ENCODE assay signal across 8 cellular contexts in the genomic region with DNA sequence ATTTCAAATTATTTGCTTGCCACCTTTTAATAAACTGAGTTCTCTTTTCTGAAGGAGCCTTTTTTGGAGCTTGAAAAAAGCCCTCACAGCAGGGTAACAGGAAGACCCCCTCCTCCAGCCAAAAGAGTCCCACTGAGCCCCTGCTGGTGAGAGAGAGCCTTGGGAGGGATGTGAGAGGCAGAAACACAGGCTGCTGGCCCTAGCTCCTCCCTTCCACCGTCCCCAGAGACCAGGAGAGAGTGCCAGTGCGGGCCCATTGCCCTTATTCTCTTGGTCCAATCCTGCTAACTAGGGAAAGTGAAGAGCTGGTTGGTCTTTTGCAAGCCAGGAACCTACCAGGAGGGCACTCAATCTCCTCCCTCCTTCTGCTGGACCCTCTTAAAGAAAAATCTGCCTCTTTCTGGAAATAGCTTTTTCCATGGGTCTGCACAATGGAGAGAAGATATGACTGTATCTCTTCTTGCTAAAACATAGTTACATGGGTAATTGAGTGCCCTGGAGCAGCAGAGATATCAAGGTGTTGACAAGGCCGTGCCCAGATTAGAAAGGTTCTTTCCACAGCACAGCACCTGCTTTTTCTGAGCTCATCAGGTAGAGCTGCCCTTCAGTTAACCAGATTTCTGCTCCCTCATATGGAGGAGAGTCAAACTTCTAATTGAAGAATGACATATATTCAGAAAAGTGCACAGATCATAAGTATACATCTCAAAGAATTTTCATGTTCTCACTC.
DNase-seq lines count a peak whose midpoint lies in the region; ATAC-seq and TF ChIP-seq lines count a peak whose summit lies in the region.

No MANE protein-coding gene starts in this region.

- peak overlapping the region; percentile 38 to 42 for H3K27ac ChIP-seq in breast epithelium
- H3K27ac ChIP-seq in mammary epithelial cell (ENCODE audit: insufficient read depth, low read depth, low read length) = no peak overlapping the region
- peak overlapping the region; percentile 37 for H3K27ac ChIP-seq in iPS-18a (ENCODE audit: low read length)
- H3K27ac ChIP-seq in upper lobe of right lung = no peak overlapping the region

- H3K9me3 ChIP-seq in breast epithelium (no peaks in the 10 kb centered on the region), mammary epithelial cell (replicated peaks; ENCODE audit: insufficient read depth, low read length) (no peaks in the 10 kb centered on the region), iPS-18a (ENCODE audit: control insufficient read depth, low read depth, low read length) (no peaks in the 10 kb centered on the region), upper lobe of right lung (no peaks in the 10 kb centered on the region)

- peak; percentile 97 for ATAC-seq in WTC11
- ATAC-seq in upper lobe of right lung = peak; percentile 10
- ATAC-seq in HG02678 (IDR thresholded peaks at IDR 0.05; ENCODE audit: unreplicated experiment) = no peak
- no peak for ATAC-seq in GM19023 (IDR thresholded peaks at IDR 0.05; ENCODE audit: unreplicated experiment)
- no peak for ATAC-seq in GM18870 (IDR thresholded peaks at IDR 0.05; ENCODE audit: unreplicated experiment)

- H3K36me3 ChIP-seq in breast epithelium (no peaks in the 10 kb centered on the region), mammary epithelial cell (ENCODE audit: insufficient read depth, low read length) (peaks cover 7% of the 10 kb centered on the region), iPS-18a (ENCODE audit: control insufficient read depth, low read depth, low read length) (no peaks in the 10 kb centered on the region), upper lobe of right lung (peaks cover 9% of the 10 kb centered on the region)

- in situ Hi-C loops in mammary epithelial cell (cut with MboI; ENCODE audit: low sequenced_read_pairs in 2 of 2) = no loop called here

- H3K4me3 ChIP-seq in breast epithelium = no peak overlapping the region
- no peak overlapping the region for H3K4me3 ChIP-seq in mammary epithelial cell (replicated peaks in 1 of 3; ENCODE audit: insufficient read depth in 1 of 3, low read depth in 2 of 3, low read length in 3 of 3)
- H3K4me3 ChIP-seq in iPS-18a (ENCODE audit: low read length) = peak overlapping the region; percentile 16
- no peak overlapping the region for H3K4me3 ChIP-seq in upper lobe of right lung

- peak overlapping the region; percentile 33 for H3K4me3 Mint-ChIP-seq in WTC11

- H2AFZ ChIP-seq in mammary epithelial cell (ENCODE audit: low read depth, low read length) = no peak overlapping the region

- peaks cover 0 to 18% of the 10 kb centered on the region in 2 donors for H3K4me1 ChIP-seq in breast epithelium
- peaks cover 6% of the 10 kb centered on the region for H3K4me1 ChIP-seq in mammary epithelial cell (ENCODE audit: insufficient read depth, low read length)
- H3K4me1 ChIP-seq in iPS-18a (ENCODE audit: control insufficient read depth, low read depth, low read length) = peaks cover 55% of the 10 kb centered on the region
- peaks cover 29% of the 10 kb centered on the region for H3K4me1 ChIP-seq in upper lobe of right lung

- no peaks in the 10 kb centered on the region for H3K27me3 Mint-ChIP-seq in WTC11 (ENCODE audit: low read depth)

- intact Hi-C loops in breast epithelium (cut with DNase I; ENCODE audit: low total_unique reads) (no loop called here), mammary epithelial cell (cut with micrococcal nuclease) (loop anchor here (5.0 kb wide), 1 partner anchor 45 kb away; no protein-coding TSS in a partner anchor), upper lobe of right lung (cut with DNase I) (no loop called here)

- H3K9ac ChIP-seq in mammary epithelial cell (ENCODE audit: insufficient read depth, low read length) = no peak overlapping the region
- peak overlapping the region; percentile 43 for H3K9ac ChIP-seq in iPS-18a (ENCODE audit: low read length)

- H3K27ac Mint-ChIP-seq in WTC11 = peak overlapping the region; percentile 84

- TF ChIP-seq POLR2A in breast epithelium (IDR thresholded peaks at IDR 0.05) = no peak

- 92% methylated on average over 3 of the region's 3 CpGs for WGBS in mammary epithelial cell (ENCODE audit: low coverage, missing lambda C conversion rate)

- no peak for TF ChIP-seq CTCF in breast epithelium (IDR thresholded peaks at IDR 0.05)
- no peak for TF ChIP-seq CTCF in mammary epithelial cell (conservative IDR thresholded peaks at IDR 0.05 in 1 of 2, IDR thresholded peaks at IDR 0.05 in 1 of 2; ENCODE audit: extremely low read depth in 1 of 2, insufficient read depth in 1 of 2, low read depth in 1 of 2, low read length in 2 of 2)
- TF ChIP-seq CTCF in WTC11 (IDR thresholded peaks at IDR 0.05) = no peak
- no peak for TF ChIP-seq CTCF in upper lobe of right lung (IDR thresholded peaks at IDR 0.05)

- H3K79me2 ChIP-seq in mammary epithelial cell (ENCODE audit: insufficient read depth, low read length) = peaks cover 73% of the 10 kb centered on the region

- DNase-seq in breast epithelium (ENCODE audit: low spot score in 2 of 2) (no peak), mammary epithelial cell (no peak), WTC11 (ENCODE audit: low spot score) (peak; percentile 58), upper lobe of right lung (no peak)

- BruUV-seq in mammary epithelial cell (replicated peaks; lab: Mats Ljungman, UMichigan) = no TSS peak

- no peaks in the 10 kb centered on the region for H3K36me3 Mint-ChIP-seq in WTC11

- no peak overlapping the region for H3K4me2 ChIP-seq in mammary epithelial cell (ENCODE audit: insufficient read depth, low read depth, low read length)

- H3K4me1 Mint-ChIP-seq in WTC11 = peaks cover 66% of the 10 kb centered on the region

- CTCF ChIA-PET in mammary epithelial cell (lab: Charles Lee; ENCODE audit: low non-redundant PET) (no interaction called here), WTC11 (lab: Charles Lee) (interaction anchor here (0.7 to 2.1 kb wide), 17 partner anchors 9 to 115 kb away, joined by 3 to 9 read pairs (median 4); partner anchors contain the start of gene LRCH1)

- H3K27me3 ChIP-seq in breast epithelium (no peaks in the 10 kb centered on the region), mammary epithelial cell (ENCODE audit: insufficient read depth, low read length) (no peaks in the 10 kb centered on the region), iPS-18a (ENCODE audit: control insufficient read depth, insufficient read depth, low read length) (no peaks in the 10 kb centered on the region), upper lobe of right lung (no peaks in the 10 kb centered on the region)

- POLR2A ChIA-PET in WTC11 (lab: Charles Lee) = interaction anchor here (0.5 kb wide), 1 partner anchor 20 kb away, joined by 3 read pairs; no protein-coding TSS in a partner anchor

- no peaks in the 10 kb centered on the region for H3K9me3 Mint-ChIP-seq in WTC11

- H4K20me1 ChIP-seq in mammary epithelial cell (ENCODE audit: insufficient read depth, low read length) = no peaks in the 10 kb centered on the region

- dilution Hi-C loops in mammary epithelial cell (cut with HindIII; ENCODE audit: low sequenced_read_pairs) = no loop called here

TF ChIP-seq in WTC11, 78 proteins besides CTCF, POLR2A, EP300 and RAD21:
- TF ChIP-seq NFATC4 (CRISPR knock-in tag; IDR thresholded peaks at IDR 0.05) (no peak), ZNF423 (CRISPR knock-in tag; IDR thresholded peaks at IDR 0.05) (peak; percentile 84), ZBTB21 (CRISPR knock-in tag; IDR thresholded peaks at IDR 0.05; ENCODE audit: borderline replicate concordance) (0 out of 2 replicates have a peak, but pooled peaks have one; percentile 21), NFYB (CRISPR knock-in tag; conservative IDR thresholded peaks at IDR 0.05; ENCODE audit: low read depth) (no peak), FOXK1 (CRISPR knock-in tag; IDR thresholded peaks at IDR 0.05) (no peak), HMGXB4 (CRISPR knock-in tag; IDR thresholded peaks at IDR 0.05) (no peak), RORB (CRISPR knock-in tag; IDR thresholded peaks at IDR 0.05) (no peak), E2F1 (CRISPR knock-in tag; IDR thresholded peaks at IDR 0.05) (no peak)
- TF ChIP-seq, protein P1, sequence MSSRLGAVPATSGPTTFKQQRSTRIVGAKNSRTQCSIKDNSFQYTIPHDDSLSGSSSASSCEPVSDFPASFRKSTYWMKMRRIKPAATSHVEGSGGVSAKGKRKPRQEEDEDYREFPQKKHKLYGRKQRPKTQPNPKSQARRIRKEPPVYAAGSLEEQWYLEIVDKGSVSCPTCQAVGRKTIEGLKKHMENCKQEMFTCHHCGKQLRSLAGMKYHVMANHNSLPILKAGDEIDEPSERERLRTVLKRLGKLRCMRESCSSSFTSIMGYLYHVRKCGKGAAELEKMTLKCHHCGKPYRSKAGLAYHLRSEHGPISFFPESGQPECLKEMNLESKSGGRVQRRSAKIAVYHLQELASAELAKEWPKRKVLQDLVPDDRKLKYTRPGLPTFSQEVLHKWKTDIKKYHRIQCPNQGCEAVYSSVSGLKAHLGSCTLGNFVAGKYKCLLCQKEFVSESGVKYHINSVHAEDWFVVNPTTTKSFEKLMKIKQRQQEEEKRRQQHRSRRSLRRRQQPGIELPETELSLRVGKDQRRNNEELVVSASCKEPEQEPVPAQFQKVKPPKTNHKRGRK (CRISPR knock-in tag; IDR thresholded peaks at IDR 0.05; ENCODE audit: borderline replicate concordance) = no peak

Comparison
In these comparisons a context has a peak if more than half of its experiments do, and no peak if none do; other contexts are left out.
1. H3K27ac ChIP-seq: peak in breast epithelium (2 of 2) and iPS-18a (single experiment); none in mammary epithelial cell (single experiment) and upper lobe of right lung (single experiment).
2. ATAC-seq: peak in WTC11 (single experiment) and upper lobe of right lung (single experiment); none in HG02678 (single experiment), GM19023 (single experiment) and GM18870 (single experiment).